In the genomic region with DNA sequence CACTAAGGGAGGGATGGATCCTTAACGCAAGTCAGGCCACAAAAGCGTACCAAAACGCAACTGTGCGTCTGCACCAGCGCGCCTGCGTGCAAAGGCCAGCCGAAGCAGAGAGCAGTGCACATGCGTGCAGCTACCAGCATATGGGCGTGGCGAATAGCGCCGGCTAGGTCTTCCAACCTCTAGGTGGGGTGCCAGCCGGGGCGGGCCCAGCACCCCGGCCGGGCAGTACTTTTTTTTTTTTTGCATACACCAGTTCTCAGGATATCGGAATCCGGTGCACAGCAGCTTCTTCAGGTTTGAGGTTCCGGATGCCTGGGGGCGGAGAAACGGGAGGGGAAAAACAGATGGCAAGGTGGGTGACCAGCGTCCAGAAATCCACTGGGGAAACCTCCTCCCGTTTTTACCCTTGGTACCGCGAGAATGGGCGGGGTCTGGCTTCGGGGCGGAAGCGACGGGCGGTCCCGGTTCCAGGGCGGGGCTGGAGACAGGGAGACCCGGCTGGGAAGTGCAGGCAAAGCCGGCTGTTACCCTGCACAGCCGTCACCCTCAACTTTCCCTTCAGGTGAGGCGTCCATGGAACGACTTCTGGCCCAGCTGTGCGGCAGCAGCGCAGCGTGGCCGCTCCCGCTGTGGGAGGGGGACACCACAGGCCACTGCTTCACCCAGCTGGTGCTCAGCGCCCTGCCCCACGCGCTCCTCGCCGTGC, we compare ENCODE assay signal across 8 cellular contexts. TPM values are rescaled to one million over a fixed set of nuclear protein-coding genes. Genes with fewer than 3 reads are reported as not detected.
DNase-seq lines count a peak whose midpoint lies in the region; ATAC-seq, FAIRE-seq and TF ChIP-seq lines count a peak whose summit lies in the region.

A gene with protein sequence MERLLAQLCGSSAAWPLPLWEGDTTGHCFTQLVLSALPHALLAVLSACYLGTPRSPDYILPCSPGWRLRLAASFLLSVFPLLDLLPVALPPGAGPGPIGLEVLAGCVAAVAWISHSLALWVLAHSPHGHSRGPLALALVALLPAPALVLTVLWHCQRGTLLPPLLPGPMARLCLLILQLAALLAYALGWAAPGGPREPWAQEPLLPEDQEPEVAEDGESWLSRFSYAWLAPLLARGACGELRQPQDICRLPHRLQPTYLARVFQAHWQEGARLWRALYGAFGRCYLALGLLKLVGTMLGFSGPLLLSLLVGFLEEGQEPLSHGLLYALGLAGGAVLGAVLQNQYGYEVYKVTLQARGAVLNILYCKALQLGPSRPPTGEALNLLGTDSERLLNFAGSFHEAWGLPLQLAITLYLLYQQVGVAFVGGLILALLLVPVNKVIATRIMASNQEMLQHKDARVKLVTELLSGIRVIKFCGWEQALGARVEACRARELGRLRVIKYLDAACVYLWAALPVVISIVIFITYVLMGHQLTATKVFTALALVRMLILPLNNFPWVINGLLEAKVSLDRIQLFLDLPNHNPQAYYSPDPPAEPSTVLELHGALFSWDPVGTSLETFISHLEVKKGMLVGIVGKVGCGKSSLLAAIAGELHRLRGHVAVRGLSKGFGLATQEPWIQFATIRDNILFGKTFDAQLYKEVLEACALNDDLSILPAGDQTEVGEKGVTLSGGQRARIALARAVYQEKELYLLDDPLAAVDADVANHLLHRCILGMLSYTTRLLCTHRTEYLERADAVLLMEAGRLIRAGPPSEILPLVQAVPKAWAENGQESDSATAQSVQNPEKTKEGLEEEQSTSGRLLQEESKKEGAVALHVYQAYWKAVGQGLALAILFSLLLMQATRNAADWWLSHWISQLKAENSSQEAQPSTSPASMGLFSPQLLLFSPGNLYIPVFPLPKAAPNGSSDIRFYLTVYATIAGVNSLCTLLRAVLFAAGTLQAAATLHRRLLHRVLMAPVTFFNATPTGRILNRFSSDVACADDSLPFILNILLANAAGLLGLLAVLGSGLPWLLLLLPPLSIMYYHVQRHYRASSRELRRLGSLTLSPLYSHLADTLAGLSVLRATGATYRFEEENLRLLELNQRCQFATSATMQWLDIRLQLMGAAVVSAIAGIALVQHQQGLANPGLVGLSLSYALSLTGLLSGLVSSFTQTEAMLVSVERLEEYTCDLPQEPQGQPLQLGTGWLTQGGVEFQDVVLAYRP (N-terminal part only) (plus strand): TSS at position 136 of the 706 bp plus-strand sequence. CDS start 438 bp downstream, at position 574.

- H3K79me2 ChIP-seq in smooth muscle cell (ENCODE audit: low read depth) = peaks cover 32% of the 10 kb centered on the region

- TF ChIP-seq CTCF in WI38 (IDR thresholded peaks at IDR 0.05; ENCODE audit: low read depth, low read length) (peak; percentile 35; the same call in 1 of the 2 replicates), bronchial epithelial cell (IDR thresholded peaks at IDR 0.05; ENCODE audit: insufficient read depth, low read length, severe bottlenecking) (peak; percentile 49), smooth muscle cell (IDR thresholded peaks at IDR 0.05; ENCODE audit: borderline replicate concordance, insufficient read depth, poor library complexity, severe bottlenecking) (peak; percentile 23)

- FAIRE-seq in bronchial epithelial cell (lab: Jason Lieb, UNC) = no peak

- H2AFZ ChIP-seq in smooth muscle cell (ENCODE audit: low read depth) = peak within 1 kb of the TSS; percentile 92

- peak within 1 kb of the TSS; percentile 92 for H3K4me2 ChIP-seq in smooth muscle cell

- H3K4me3 ChIP-seq in WI38 (ENCODE audit: low read depth, low read length) (peak within 1 kb of the TSS; percentile 93), bronchial epithelial cell (ENCODE audit: low read depth, low read length) (peak within 1 kb of the TSS; percentile 96), smooth muscle cell (peak within 1 kb of the TSS; percentile 77)

- H3K4me1 ChIP-seq in smooth muscle cell (ENCODE audit: low read depth) = peaks cover 10% of the 10 kb centered on the region

- DNase-seq in AG08396 (ENCODE audit: low spot score) = peak; percentile 97
- DNase-seq in NCI-H2227 treated with DMSO at 0.1 percent for 48 hours (lab: John Stamatoyannopoulos, UW) = peak; percentile 85
- DNase-seq in bronchial epithelial cell (ENCODE audit: low read depth) = peak; percentile 90
- DNase-seq in iPS-NIHi7 (ENCODE audit: extremely low spot score) = peak; percentile 98
- DNase-seq in smooth muscle cell (lab: John Stamatoyannopoulos, UW; ENCODE audit: unreplicated experiment) = peak; percentile 94

- H3K27ac ChIP-seq in smooth muscle cell (ENCODE audit: low read depth) = peak within 1 kb of the TSS; percentile 60

- no peaks in the 10 kb centered on the region for H3F3A ChIP-seq in smooth muscle cell (ENCODE audit: low read depth)

- peak within 1 kb of the TSS; percentile 81 for H3K9ac ChIP-seq in smooth muscle cell (ENCODE audit: low read depth)

- H3K9me3 ChIP-seq in smooth muscle cell (replicated peaks; ENCODE audit: low read depth) = no peaks in the 10 kb centered on the region

- H3K27me3 ChIP-seq in bronchial epithelial cell (ENCODE audit: control insufficient read depth, insufficient read depth, low read length) (no peaks in the 10 kb centered on the region), smooth muscle cell (ENCODE audit: low read depth) (no peaks in the 10 kb centered on the region)

- H3K36me3 ChIP-seq in bronchial epithelial cell (ENCODE audit: control insufficient read depth, insufficient read depth, low read length) (peaks cover 5% of the 10 kb centered on the region), smooth muscle cell (ENCODE audit: low read depth) (no peaks in the 10 kb centered on the region)

- WGBS in smooth muscle cell (ENCODE audit: low lambda C conversion rate) = under 1% methylated on average over 49 of the region's 49 CpGs

- no peaks in the 10 kb centered on the region for H4K20me1 ChIP-seq in smooth muscle cell (ENCODE audit: low read depth)

- ATAC-seq in GM18907 (IDR thresholded peaks at IDR 0.05; ENCODE audit: unreplicated experiment) = peak; percentile 89
- ATAC-seq in HG03159 (IDR thresholded peaks at IDR 0.05; ENCODE audit: unreplicated experiment) = peak; percentile 92

RNA-seq across cellular contexts. Expression of the gene that starts here (rescaled TPM):
- 9.7 and 11.0 TPM in 2 replicates for total RNA-seq in bronchial epithelial cell
- 11.2 and 12.5 TPM in 2 replicates for total RNA-seq in smooth muscle cell
- polyA plus RNA-seq in smooth muscle cell = 17.8 and 35.0 TPM in 2 replicates

Comparison
In these comparisons a context has a peak if more than half of its experiments do, and no peak if none do; other contexts are left out.
1. Peak in every context shown above with its lines: DNase-seq, ATAC-seq, H3K4me3 ChIP-seq and H3K27ac ChIP-seq.